ENCODE assay signal across 18 cellular contexts in the genomic region with DNA sequence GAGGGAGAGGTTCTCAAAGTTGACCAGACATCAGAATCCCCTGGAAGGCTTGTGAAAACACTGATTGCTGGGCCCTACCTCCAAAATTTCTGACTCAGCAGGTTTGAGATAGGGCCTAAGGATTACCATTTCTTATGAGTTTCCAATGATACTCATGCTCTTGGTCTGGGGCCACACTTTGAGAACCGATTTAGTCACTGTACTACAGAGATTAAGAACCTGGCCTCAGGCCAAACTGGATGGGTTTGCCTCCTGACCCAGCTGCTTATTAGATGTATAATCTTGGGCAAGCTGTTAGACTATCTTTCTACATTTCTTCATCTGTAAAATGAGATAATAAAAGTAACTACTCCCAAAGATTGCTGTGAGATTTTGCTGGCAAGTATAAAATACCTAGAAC.
DNase-seq lines count a peak whose midpoint lies in the region; ATAC-seq and TF ChIP-seq lines count a peak whose summit lies in the region.
"Had no signal": no experiment of that assay in that cellular context is flagged by ENCODE, and none has a peak within 500 bp of the region (broad histone marks: within the 10 kb centered on the region; RNA-seq: fewer than 3 reads in every experiment).

No MANE protein-coding gene starts in this region.

- no peak overlapping the region for H2BK120ac ChIP-seq in IMR-90 (ENCODE audit: low read depth, low read length)

- no peak overlapping the region for H4K91ac ChIP-seq in IMR-90 (ENCODE audit: insufficient read depth, low read depth, low read length)

- H3K9me3 ChIP-seq in IMR-90 (ENCODE audit: control insufficient read depth, insufficient read depth, low read length): no peaks in the 10 kb centered on the region
- H3K9me3 ChIP-seq: prostate gland, SJSA1 had no signal

- no peak overlapping the region for H3K14ac ChIP-seq in IMR-90 (replicated peaks; ENCODE audit: low read depth, low read length)

- no peak overlapping the region for H3K27ac ChIP-seq in IMR-90 (ENCODE audit: insufficient read depth, low read length)
- H3K27ac ChIP-seq: prostate gland, SJSA1 had no signal

- no peak for TF ChIP-seq POLR2A in IMR-90 (IDR thresholded peaks at IDR 0.05; ENCODE audit: low read depth, low read length)

- no peak overlapping the region for H2BK15ac ChIP-seq in IMR-90 (ENCODE audit: low read depth, low read length)

- no peak overlapping the region for H4K5ac ChIP-seq in IMR-90 (ENCODE audit: low read depth, low read length)

- H3K9ac ChIP-seq in IMR-90 (ENCODE audit: low read depth, low read length): no peak overlapping the region

- dilution Hi-C loops in IMR-90 (cut with HindIII; ENCODE audit: low sequenced_read_pairs, unreplicated experiment): no loop called here

- no peaks in the 10 kb centered on the region for H3K9me1 ChIP-seq in IMR-90 (ENCODE audit: insufficient read depth, low read length)

- no peak overlapping the region for H3K18ac ChIP-seq in IMR-90 (ENCODE audit: low read depth, low read length)

- no peak overlapping the region for H2AK5ac ChIP-seq in IMR-90 (ENCODE audit: low read depth, low read length)

- POLR2A ChIA-PET in IMR-90 (lab: Charles Lee; ENCODE audit: unreplicated experiment): no interaction called here

- H3K4me3 ChIP-seq in IMR-90 (ENCODE audit: insufficient read depth, low read depth, low read length) (no peak overlapping the region), foreskin fibroblast (ENCODE audit: low read depth in 1 of 2, low read length in 2 of 2) (no peak overlapping the region)
- H3K4me3 ChIP-seq: prostate gland, SJSA1 had no signal

- CTCF ChIA-PET in IMR-90 (lab: Yijun Ruan, JAX): no interaction called here

- H3K56ac ChIP-seq in IMR-90 (ENCODE audit: extremely low read depth, insufficient read depth, low read length): no peak overlapping the region

- no peaks in the 10 kb centered on the region for H4K20me1 ChIP-seq in IMR-90 (ENCODE audit: insufficient read depth, low read length)

- no peak overlapping the region for H3K23ac ChIP-seq in IMR-90 (ENCODE audit: low read depth, low read length)

- no CpG with 5 or more reads among the region's 1 CpG for whole genome bisulfite sequencing in IMR-90 (ENCODE audit: extremely low coverage in 2 of 2, insufficient read length in 1 of 2), 2 experiments

- intact Hi-C loops in IMR-90 (cut with micrococcal nuclease): loop anchor here (2.0 kb wide), 1 partner anchor 659 kb away; no protein-coding TSS in a partner anchor

- H2BK5ac ChIP-seq in IMR-90 (ENCODE audit: low read depth, low read length, poor library complexity, severe bottlenecking): no peak overlapping the region

- no TSS peak for BruUV-seq in IMR-90 (replicated peaks; lab: Mats Ljungman, UMichigan)

- no peak for TF ChIP-seq RAD21 in IMR-90 (IDR thresholded peaks at IDR 0.05; ENCODE audit: low read length)

- no peaks in the 10 kb centered on the region for H3K79me1 ChIP-seq in IMR-90 (ENCODE audit: low read depth in 1 of 2, low read length in 2 of 2)

- H2BK20ac ChIP-seq in IMR-90 (ENCODE audit: low read depth, low read length): no peak overlapping the region

- no peak overlapping the region for H2AK9ac ChIP-seq in IMR-90 (replicated peaks; ENCODE audit: low read depth, low read length, poor library complexity)

- TF ChIP-seq CTCF in IMR-90 (conservative IDR thresholded peaks at IDR 0.05; ENCODE audit: low read depth, low read length): no peak
- TF ChIP-seq CTCF in foreskin fibroblast (IDR thresholded peaks at IDR 0.05; ENCODE audit: low read depth, low read length): no peak

- in situ Hi-C loops in IMR-90 (cut with MboI; ENCODE audit: low sequenced_read_pairs): loop anchor here (25.0 kb wide), 4 partner anchors 106 to 1056 kb away; a partner anchor contains a TSS

- H3K27me3 ChIP-seq in IMR-90 (ENCODE audit: control insufficient read depth, insufficient read depth, low read length): no peaks in the 10 kb centered on the region
- H3K27me3 ChIP-seq: SJSA1 had no signal

- no peak overlapping the region for H2AFZ ChIP-seq in IMR-90 (replicated peaks; ENCODE audit: low read length, poor library complexity)

- H3K4me2 ChIP-seq in IMR-90 (ENCODE audit: low read depth, low read length): no peak overlapping the region

- DNase-seq in Daoy (ENCODE audit: low read depth) (peak; percentile 18), IMR-90 (peak; percentile 1), amniotic epithelial cell (ENCODE audit: low read depth) (peak; percentile 74), foreskin fibroblast (peak; percentile 10 to 52), NOMO-1 treated with DMSO at 0.1 percent for 48 hours (lab: John Stamatoyannopoulos, UW; ENCODE audit: unreplicated experiment) (no peak)
- no peak for DNase-seq in effector CD4-positive, alpha-beta T cell
- DNase-seq: activated CD4-positive, alpha-beta T cell treated with anti-CD3 and anti-CD28 coated beads, Interleukin-2, amount 10 ng/mL, durations not matched to agents 7 days and 5 days; activated naive CD8-positive, alpha-beta T cell treated with anti-CD3 and anti-CD28 coated beads for 36 hours; central memory CD4-positive, alpha-beta T cell; GDM1; immature natural killer cell; nephron progenitor cell; NK-92 treated with Interleukin-12 subunit alpha and Interleukin-12 subunit beta, amount 100 ng/mL, for 24 hours; T-helper 9 cell had no signal

- ATAC-seq in IMR-90 (ENCODE audit: low read depth) (no peak), GM21367 (IDR thresholded peaks at IDR 0.05; ENCODE audit: unreplicated experiment) (no peak), GM21528 (IDR thresholded peaks at IDR 0.05; ENCODE audit: low FRiP score, unreplicated experiment) (no peak)

- no peak overlapping the region for H3K4ac ChIP-seq in IMR-90 (ENCODE audit: low read depth, low read length)

- no peaks in the 10 kb centered on the region for H3K36me3 ChIP-seq in IMR-90 (ENCODE audit: control insufficient read depth, insufficient read depth, low read length)
- H3K36me3 ChIP-seq: prostate gland, SJSA1 had no signal

- no peaks in the 10 kb centered on the region for H3K4me1 ChIP-seq in IMR-90 (ENCODE audit: control insufficient read depth, insufficient read depth, low read length)
- H3K4me1 ChIP-seq: prostate gland, SJSA1 had no signal

- H4K8ac ChIP-seq in IMR-90 (ENCODE audit: low read depth in 2 of 2, low read length in 2 of 2): no peak overlapping the region

TF ChIP-seq in IMR-90, 13 proteins besides CTCF, POLR2A, EP300 and RAD21:
- TF ChIP-seq NFE2L2 (IDR thresholded peaks at IDR 0.05; ENCODE audit: low read depth, low read length) (no peak), MAFK (IDR thresholded peaks at IDR 0.05; ENCODE audit: low read depth, low read length) (peak; percentile 64)

Comparison
In these comparisons a context has a peak if more than half of its experiments do, and no peak if none do; other contexts are left out.
1. DNase-seq: peak in Daoy (single experiment), IMR-90 (single experiment), amniotic epithelial cell (single experiment) and foreskin fibroblast (2 of 2); none in effector CD4-positive, alpha-beta T cell (single experiment) and NOMO-1 treated with DMSO at 0.1 percent for 48 hours (single experiment).